Comparison of ENCODE assay signal across 39 cellular contexts in the genomic region with DNA sequence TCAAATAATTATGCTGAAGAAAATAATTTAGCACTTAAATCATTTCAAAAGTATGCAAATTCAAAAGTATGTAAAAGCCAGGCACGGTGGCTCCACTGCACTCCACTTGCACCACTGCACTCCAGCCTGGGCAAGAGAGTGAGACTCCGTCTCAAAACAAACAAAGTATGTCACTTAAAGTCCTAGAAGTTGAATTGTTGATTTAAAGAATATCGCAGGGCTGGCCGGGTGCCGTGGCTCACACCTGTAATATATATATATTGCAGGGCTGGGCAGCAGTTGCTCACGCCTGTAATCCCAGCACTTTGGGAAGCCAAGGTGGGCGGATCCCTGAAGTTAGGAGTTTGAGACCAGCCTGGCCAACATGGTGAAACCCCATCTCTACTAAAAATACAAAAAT. TPM values are rescaled to one million over a fixed set of nuclear protein-coding genes. Genes with fewer than 3 reads are reported as not detected.
"Had no signal": no experiment of that assay in that cellular context is flagged by ENCODE, and none has a peak within 500 bp of the region (broad histone marks: within the 10 kb centered on the region; RNA-seq: fewer than 3 reads in every experiment).

No MANE protein-coding gene starts in this region.

- ATAC-seq: activated CD8-positive, alpha-beta T cell treated with anti-CD3 and anti-CD28 coated beads for 36 hours; activated naive CD4-positive, alpha-beta T cell treated with anti-CD3 and anti-CD28 coated beads, Interleukin-2, amount 50 U/mL, for 72 hours; activated T-cell treated with anti-CD3 and anti-CD28 coated beads, Interleukin-2, amount 50 U/mL, for 4 hours; activated T-cell treated with anti-CD3 and anti-CD28 coated beads, Interleukin-2, amount 50 U/mL, for 72 hours; activated T-helper 17 cell treated with anti-CD3 and anti-CD28 coated beads, Interleukin-2, amount 50 U/mL, for 72 hours; body of pancreas had no signal

- H3K36me3 ChIP-seq: adrenal gland, brain microvascular endothelial cell, breast epithelium had no signal

- H3K4me3 Mint-ChIP-seq: activated B cell treated with CpG ODN at 0.5 μM for 24 hours; activated CD4-positive, alpha-beta memory T cell treated with anti-CD3 and anti-CD28 coated beads for 36 hours; activated CD4-positive, alpha-beta T cell treated with anti-CD3 and anti-CD28 coated beads, Interleukin-2, amount 10 ng/mL, durations not matched to agents 24 days and 14 days; activated CD8-positive, alpha-beta T cell treated with anti-CD3 and anti-CD28 coated beads for 36 hours; activated naive CD4-positive, alpha-beta T cell treated with anti-CD3 and anti-CD28 coated beads for 36 hours; activated naive CD8-positive, alpha-beta T cell treated with anti-CD3 and anti-CD28 coated beads for 36 hours; activated T-cell treated with anti-CD3 and anti-CD28 coated beads, Interleukin-2, amount 50 U/mL, for 4 hours; activated T-cell treated with anti-CD3 and anti-CD28 coated beads, Interleukin-2, amount 50 U/mL, for 72 hours; activated T-helper 1 cell treated with anti-CD3 and anti-CD28 coated beads, Interleukin-12 subunit alpha, Interleukin-12 subunit beta, Interleukin-2, Interleukin-4 antibody, amounts not matched to agents 30 ng/mL and 10 ng/mL and 1 ng/mL, durations not matched to agents 14 hours and 24 hours and 36 hours; activated T-helper 17 cell treated with anti-CD3 and anti-CD28 coated beads, Interleukin-2, amount 50 U/mL, for 72 hours; T-helper 1 cell treated with Interleukin-12 subunit alpha and Interleukin-12 subunit beta and Interleukin-4 antibody, amounts not matched to agents 30 μg/mL and 1 μg/mL, for 36 hours; T-helper 2 cell treated with Interferon-gamma antibody and Interleukin-4, amounts not matched to agents 5 μg/mL and 100 μg/mL, for 36 hours had no signal

- H3K36me3 Mint-ChIP-seq: activated CD4-positive, alpha-beta memory T cell treated with anti-CD3 and anti-CD28 coated beads for 36 hours; activated naive CD4-positive, alpha-beta T cell treated with anti-CD3 and anti-CD28 coated beads, Interleukin-2, amount 50 U/mL, for 72 hours; activated naive CD8-positive, alpha-beta T cell treated with anti-CD3 and anti-CD28 coated beads for 36 hours had no signal

- DNase-seq: activated B cell treated with CpG ODN at 0.5 μM for 24 hours; activated CD4-positive, alpha-beta memory T cell treated with anti-CD3 and anti-CD28 coated beads for 36 hours; activated CD4-positive, alpha-beta T cell treated with anti-CD3 and anti-CD28 coated beads for 4 hours; activated CD4-positive, alpha-beta T cell treated with anti-CD3 and anti-CD28 coated beads, Interleukin-2, amount 10 ng/mL, durations not matched to agents 24 days and 14 days; activated CD4-positive, alpha-beta T cell treated with anti-CD3 and anti-CD28 coated beads, Interleukin-2, amount 50 U/mL, for 1 hour; activated CD4-positive, alpha-beta T cell treated with anti-CD3 and anti-CD28 coated beads, Interleukin-2, amount 50 U/mL, for 4 hours; activated CD4-positive, CD25-positive, alpha-beta regulatory T cell treated with anti-CD3 and anti-CD28 coated beads, Interleukin-2, amount 50 U/mL, for 72 hours; activated CD8-positive, alpha-beta memory T cell treated with anti-CD3 and anti-CD28 coated beads, Interleukin-2, amount 50 U/mL, for 4 hours; activated CD8-positive, alpha-beta T cell treated with anti-CD3 and anti-CD28 coated beads for 36 hours; activated effector memory CD4-positive, alpha-beta T cell treated with anti-CD3 and anti-CD28 coated beads, Interleukin-2, amount 50 U/mL, for 16 hours; activated gamma-delta T cell treated with Interleukin-2 at 50 U/mL for 16 hours; activated naive CD4-positive, alpha-beta T cell; activated naive CD4-positive, alpha-beta T cell treated with anti-CD3 and anti-CD28 coated beads for 36 hours; activated naive CD4-positive, alpha-beta T cell treated with anti-CD3 and anti-CD28 coated beads, Interleukin-2, amount 50 U/mL, for 16 hours; activated naive CD8-positive, alpha-beta T cell treated with anti-CD3 and anti-CD28 coated beads for 36 hours; activated T-cell treated with anti-CD3 and anti-CD28 coated beads for 4 hours; activated T-cell treated with anti-CD3 and anti-CD28 coated beads, Interleukin-2, amount 50 U/mL, for 1 hour; activated T-cell treated with anti-CD3 and anti-CD28 coated beads, Interleukin-2, amount 50 U/mL, for 4 hours; activated T-cell treated with anti-CD3 and anti-CD28 coated beads, Interleukin-2, amount 50 U/mL, for 72 hours; adrenal gland; amniotic stem cell; aorta; body of pancreas; brain microvascular endothelial cell; central memory CD4-positive, alpha-beta T cell; T-helper 1 cell; T-helper 2 cell; T-helper 9 cell had no signal

- H3K4me3 ChIP-seq: adrenal gland, body of pancreas, breast epithelium had no signal

- H3K27me3 Mint-ChIP-seq: activated B cell treated with CpG ODN at 0.5 μM for 24 hours; activated CD4-positive, alpha-beta memory T cell treated with anti-CD3 and anti-CD28 coated beads for 36 hours; activated CD4-positive, alpha-beta T cell treated with anti-CD3 and anti-CD28 coated beads, Interleukin-2, amount 10 ng/mL, durations not matched to agents 24 days and 14 days; activated CD8-positive, alpha-beta T cell treated with anti-CD3 and anti-CD28 coated beads for 36 hours; activated naive CD8-positive, alpha-beta T cell treated with anti-CD3 and anti-CD28 coated beads for 36 hours; activated T-helper 17 cell treated with anti-CD3 and anti-CD28 coated beads, Interleukin-2, amount 50 U/mL, for 72 hours had no signal

- H3K4me1 ChIP-seq: adrenal gland, body of pancreas, breast epithelium had no signal

- H3K27ac Mint-ChIP-seq: activated B cell treated with CpG ODN at 0.5 μM for 24 hours; activated CD4-positive, alpha-beta memory T cell treated with anti-CD3 and anti-CD28 coated beads for 36 hours; activated CD4-positive, alpha-beta T cell treated with anti-CD3 and anti-CD28 coated beads, Interleukin-2, amount 10 ng/mL, durations not matched to agents 24 days and 14 days; activated CD8-positive, alpha-beta T cell treated with anti-CD3 and anti-CD28 coated beads for 36 hours; activated naive CD4-positive, alpha-beta T cell treated with anti-CD3 and anti-CD28 coated beads for 36 hours; activated naive CD4-positive, alpha-beta T cell treated with anti-CD3 and anti-CD28 coated beads, Interleukin-2, amount 50 U/mL, for 72 hours; activated naive CD8-positive, alpha-beta T cell treated with anti-CD3 and anti-CD28 coated beads for 36 hours; activated T-cell treated with anti-CD3 and anti-CD28 coated beads, Interleukin-2, amount 50 U/mL, for 72 hours; activated T-helper 1 cell treated with anti-CD3 and anti-CD28 coated beads, Interleukin-12 subunit alpha, Interleukin-12 subunit beta, Interleukin-2, Interleukin-4 antibody, amounts not matched to agents 30 ng/mL and 10 ng/mL and 1 ng/mL, durations not matched to agents 14 hours and 24 hours and 36 hours; activated T-helper 17 cell treated with anti-CD3 and anti-CD28 coated beads, Interleukin-2, amount 50 U/mL, for 72 hours; T-helper 1 cell treated with Interleukin-12 subunit alpha and Interleukin-12 subunit beta and Interleukin-4 antibody, amounts not matched to agents 30 μg/mL and 1 μg/mL, for 36 hours; T-helper 2 cell treated with Interferon-gamma antibody and Interleukin-4, amounts not matched to agents 5 μg/mL and 100 μg/mL, for 36 hours had no signal

- FAIRE-seq: astrocyte, TTC549 had no signal

- H3K27me3 ChIP-seq: adrenal gland, body of pancreas, brain microvascular endothelial cell, breast epithelium had no signal

- H3K9me3 ChIP-seq: adrenal gland, body of pancreas, breast epithelium had no signal

- H3K9me3 Mint-ChIP-seq: activated B cell treated with CpG ODN at 0.5 μM for 24 hours; activated CD4-positive, alpha-beta memory T cell treated with anti-CD3 and anti-CD28 coated beads for 36 hours; activated CD4-positive, alpha-beta T cell treated with anti-CD3 and anti-CD28 coated beads, Interleukin-2, amount 10 ng/mL, durations not matched to agents 24 days and 14 days; activated CD8-positive, alpha-beta T cell treated with anti-CD3 and anti-CD28 coated beads for 36 hours; activated naive CD4-positive, alpha-beta T cell treated with anti-CD3 and anti-CD28 coated beads for 36 hours; activated naive CD4-positive, alpha-beta T cell treated with anti-CD3 and anti-CD28 coated beads, Interleukin-2, amount 50 U/mL, for 72 hours; activated naive CD8-positive, alpha-beta T cell treated with anti-CD3 and anti-CD28 coated beads for 36 hours; activated T-cell treated with anti-CD3 and anti-CD28 coated beads, Interleukin-2, amount 50 U/mL, for 4 hours; activated T-cell treated with anti-CD3 and anti-CD28 coated beads, Interleukin-2, amount 50 U/mL, for 72 hours; activated T-helper 1 cell treated with anti-CD3 and anti-CD28 coated beads, Interleukin-12 subunit alpha, Interleukin-12 subunit beta, Interleukin-2, Interleukin-4 antibody, amounts not matched to agents 30 ng/mL and 10 ng/mL and 1 ng/mL, durations not matched to agents 14 hours and 24 hours and 36 hours; activated T-helper 17 cell treated with anti-CD3 and anti-CD28 coated beads, Interleukin-2, amount 50 U/mL, for 72 hours; T-helper 1 cell treated with Interleukin-12 subunit alpha and Interleukin-12 subunit beta and Interleukin-4 antibody, amounts not matched to agents 30 μg/mL and 1 μg/mL, for 36 hours; T-helper 2 cell treated with Interferon-gamma antibody and Interleukin-4, amounts not matched to agents 5 μg/mL and 100 μg/mL, for 36 hours had no signal

- H3K27ac ChIP-seq: adrenal gland, body of pancreas, brain microvascular endothelial cell, breast epithelium, VCaP had no signal

RNA-seq across cellular contexts. Expression of gene CTXND2, which starts 30.5 kb away (rescaled TPM):
- total RNA-seq: activated B cell treated with CpG ODN at 0.5 μM for 24 hours; activated CD4-positive, alpha-beta memory T cell treated with anti-CD3 and anti-CD28 coated beads for 36 hours; activated CD4-positive, alpha-beta T cell treated with anti-CD3 and anti-CD28 coated beads, Interleukin-2, amount 10 ng/mL, durations not matched to agents 24 days and 14 days; activated CD8-positive, alpha-beta memory T cell treated with anti-CD3 and anti-CD28 coated beads for 36 hours; activated CD8-positive, alpha-beta T cell treated with anti-CD3 and anti-CD28 coated beads for 36 hours; activated naive CD4-positive, alpha-beta T cell treated with anti-CD3 and anti-CD28 coated beads for 36 hours; activated naive CD4-positive, alpha-beta T cell treated with anti-CD3 and anti-CD28 coated beads, Interleukin-2, amount 50 U/mL, for 72 hours; activated naive CD8-positive, alpha-beta T cell treated with anti-CD3 and anti-CD28 coated beads for 36 hours; activated T-cell treated with anti-CD3 and anti-CD28 coated beads, Interleukin-2, amount 50 U/mL, for 4 hours; activated T-cell treated with anti-CD3 and anti-CD28 coated beads, Interleukin-2, amount 50 U/mL, for 72 hours; activated T-helper 1 cell treated with anti-CD3 and anti-CD28 coated beads, Interleukin-12 subunit alpha, Interleukin-12 subunit beta, Interleukin-2, Interleukin-4 antibody, amounts not matched to agents 30 ng/mL and 10 ng/mL and 1 ng/mL, durations not matched to agents 14 hours and 24 hours and 36 hours; activated T-helper 17 cell treated with anti-CD3 and anti-CD28 coated beads, Interleukin-2, amount 50 U/mL, for 72 hours; adrenal gland; aorta; astrocyte; body of pancreas; breast epithelium; cardiac septum had no signal
- polyA plus RNA-seq: adrenal gland, aorta had no signal
